ENCODE assay signal across 27 cellular contexts in genomic region chr1:204628868-204629267, GRCh38. TPM values are rescaled to one million over a fixed set of nuclear protein-coding genes. Genes with fewer than 3 reads are reported as not detected.
"Had no signal": no experiment of that assay in that cellular context is flagged by ENCODE, and none has a peak within 500 bp of the region (broad histone marks: within the 10 kb centered on the region; RNA-seq: fewer than 3 reads in every experiment).

No MANE protein-coding gene starts in this region.

- H3K36me3 Mint-ChIP-seq: immature natural killer cell, mesothelial cell of epicardium had no signal

- H3K4me1 ChIP-seq: gastrocnemius medialis, left lung, lower lobe of right lung had no signal

- H3K4me3 Mint-ChIP-seq: immature natural killer cell, mesothelial cell of epicardium had no signal

- H2AFZ ChIP-seq: hepatocyte had no signal

- H3K9me3 ChIP-seq: esophagus squamous epithelium, gastrocnemius medialis, heart left ventricle, left lung, lower lobe of right lung, mucosa of descending colon had no signal

- H3K27ac ChIP-seq: coronary artery, dorsolateral prefrontal cortex, epithelial cell of prostate, esophagus squamous epithelium, gastrocnemius medialis, heart left ventricle, hepatocyte, left lung, lower lobe of right lung had no signal

- FAIRE-seq: colon had no signal

- DNase-seq: cerebellar nuclear complex; dermis blood vessel endothelial cell; dorsolateral prefrontal cortex; effector CD4-positive, alpha-beta T cell; effector memory CD4-positive, alpha-beta T cell; erythroblast; esophagus squamous epithelium; foreskin fibroblast; foreskin melanocyte; gastrocnemius medialis; heart left ventricle; hypothalamus; immature natural killer cell; islet precursor cell; left cardiac atrium; left lung; left ventricle myocardium superior; lower lobe of right lung; mesenchymal stem cell; mucosa of descending colon had no signal

- H3K36me3 ChIP-seq: esophagus squamous epithelium, gastrocnemius medialis, heart left ventricle, left lung, lower lobe of right lung had no signal

- H3K27me3 ChIP-seq: dorsolateral prefrontal cortex, heart left ventricle, hepatocyte had no signal

- H3K4me3 ChIP-seq: coronary artery, dorsolateral prefrontal cortex, esophagus squamous epithelium, gastrocnemius medialis, heart left ventricle, hepatocyte, left lung, lower lobe of right lung, mucosa of descending colon had no signal

- H3K4me2 ChIP-seq: hepatocyte had no signal

- H3K79me2 ChIP-seq: hepatocyte had no signal

- H3K27ac Mint-ChIP-seq: immature natural killer cell, mesothelial cell of epicardium had no signal

- H3K9me3 Mint-ChIP-seq: immature natural killer cell had no signal

- ATAC-seq: esophagus mucosa, gastrocnemius medialis, heart left ventricle, left cardiac atrium, left lung, left ventricle myocardium superior, lower lobe of right lung, mucosa of descending colon had no signal

- H3K4me1 Mint-ChIP-seq: immature natural killer cell had no signal

RNA-seq across cellular contexts. Expression of gene LRRN2, which starts 56.7 kb away (rescaled TPM):
- total RNA-seq: glomerular endothelial cell had no signal
- polyA plus RNA-seq: immature natural killer cell had no signal
